Comparison of ENCODE assay signal across 17 cellular contexts in the genomic region with DNA sequence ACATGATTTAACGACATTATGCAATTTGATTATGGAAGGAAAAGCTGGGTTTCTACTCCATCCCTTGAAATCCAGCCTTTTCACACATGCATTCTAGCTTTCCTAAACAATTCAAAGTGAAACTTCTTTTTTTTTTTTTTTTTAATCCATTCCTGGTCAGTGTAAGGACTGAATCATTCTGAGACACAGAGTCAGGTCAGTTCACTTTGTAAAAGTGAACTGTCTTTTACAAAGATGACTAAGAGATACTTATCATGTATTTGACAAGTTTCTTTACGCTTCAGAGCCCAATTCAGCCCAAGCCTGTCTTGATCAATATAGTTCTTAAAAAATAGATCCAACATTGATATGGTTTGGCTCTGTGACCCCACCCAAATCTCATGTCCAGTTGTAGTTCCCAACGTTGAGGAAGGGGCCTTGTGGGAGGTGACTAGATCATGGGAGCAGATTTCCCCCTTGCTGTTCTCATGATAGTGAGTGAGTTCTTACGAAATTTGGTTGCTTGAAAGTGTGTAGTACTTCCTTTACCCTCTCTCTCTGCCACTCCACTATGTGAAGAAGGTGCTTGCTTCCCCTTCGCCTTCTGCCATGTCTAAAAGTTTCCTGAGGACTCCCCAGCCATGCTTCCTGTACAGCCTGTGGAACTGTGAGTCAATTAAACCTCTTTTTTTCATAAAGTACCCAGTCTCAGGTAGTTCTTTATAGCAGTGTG.
DNase-seq lines count a peak whose midpoint lies in the region; ATAC-seq lines count a peak whose summit lies in the region.
"Had no signal": no experiment of that assay in that cellular context is flagged by ENCODE, and none has a peak within 500 bp of the region (broad histone marks: within the 10 kb centered on the region; RNA-seq: fewer than 3 reads in every experiment).

No MANE protein-coding gene starts in this region.

- H3K4me1 Mint-ChIP-seq in activated T-helper 17 cell treated with anti-CD3 and anti-CD28 coated beads, Interleukin-2, amount 50 U/mL, for 72 hours: no peaks in the 10 kb centered on the region
- H3K4me1 Mint-ChIP-seq: stimulated activated naive CD8-positive, alpha-beta T cell treated with anti-CD3 and anti-CD28 coated beads, Interleukin-15, amount 100 ng/mL, for 72 hours had no signal

- H3K27ac Mint-ChIP-seq in activated T-helper 17 cell treated with anti-CD3 and anti-CD28 coated beads, Interleukin-2, amount 50 U/mL, for 72 hours: no peak overlapping the region

- peaks cover 6% of the 10 kb centered on the region for H3K27me3 Mint-ChIP-seq in activated T-helper 17 cell treated with anti-CD3 and anti-CD28 coated beads, Interleukin-2, amount 50 U/mL, for 72 hours
- H3K27me3 Mint-ChIP-seq: stimulated activated naive CD8-positive, alpha-beta T cell treated with anti-CD3 and anti-CD28 coated beads, Interleukin-15, amount 100 ng/mL, for 72 hours had no signal

- peak; percentile 63 for DNase-seq in EL
- DNase-seq in M059J (ENCODE audit: low read depth): peak; percentile 91
- DNase-seq in iris pigment epithelial cell (ENCODE audit: low read depth): peak; percentile 71
- DNase-seq in ecto neural progenitor cell (ENCODE audit: low spot score): no peak
- no peak for DNase-seq in NCI-H774 (lab: John Stamatoyannopoulos, UW)
- no peak for DNase-seq in activated CD4-positive, alpha-beta T cell treated with anti-CD3 and anti-CD28 coated beads for 1 hour
- DNase-seq: activated CD4-positive, alpha-beta T cell treated with anti-CD3 and anti-CD28 coated beads, Interleukin-2, amount 50 U/mL, for 4 hours; activated effector memory CD4-positive, alpha-beta T cell treated with anti-CD3 and anti-CD28 coated beads, Interleukin-2, amount 50 U/mL, for 16 hours; BE2C; DND-41; hippocampal formation; NCI-H1092 treated with DMSO at 0.1 percent for 48 hours; stimulated activated naive CD8-positive, alpha-beta T cell treated with anti-CD3 and anti-CD28 coated beads, Interleukin-15, amount 100 ng/mL, for 72 hours; T1000 had no signal

- no peak overlapping the region for H3K4me3 Mint-ChIP-seq in activated T-helper 17 cell treated with anti-CD3 and anti-CD28 coated beads, Interleukin-2, amount 50 U/mL, for 72 hours
- H3K4me3 Mint-ChIP-seq: stimulated activated naive CD8-positive, alpha-beta T cell treated with anti-CD3 and anti-CD28 coated beads, Interleukin-15, amount 100 ng/mL, for 72 hours had no signal

- peak; percentile 34 for ATAC-seq in activated T-helper 17 cell treated with anti-CD3 and anti-CD28 coated beads, Interleukin-2, amount 50 U/mL, for 72 hours (replicated peaks)
- no peak for ATAC-seq in HG02885 (IDR thresholded peaks at IDR 0.05; ENCODE audit: poor library complexity, unreplicated experiment)
- ATAC-seq: Panc1; stimulated activated naive CD8-positive, alpha-beta T cell treated with anti-CD3 and anti-CD28 coated beads, Interleukin-15, amount 100 ng/mL, for 72 hours had no signal

- H3K9me3 Mint-ChIP-seq in activated T-helper 17 cell treated with anti-CD3 and anti-CD28 coated beads, Interleukin-2, amount 50 U/mL, for 72 hours: no peaks in the 10 kb centered on the region
- H3K9me3 Mint-ChIP-seq: stimulated activated naive CD8-positive, alpha-beta T cell treated with anti-CD3 and anti-CD28 coated beads, Interleukin-15, amount 100 ng/mL, for 72 hours had no signal

- H3K36me3 Mint-ChIP-seq in activated T-helper 17 cell treated with anti-CD3 and anti-CD28 coated beads, Interleukin-2, amount 50 U/mL, for 72 hours (ENCODE audit: low read depth): no peaks in the 10 kb centered on the region

Comparison
In these comparisons a context has a peak if more than half of its experiments do, and no peak if none do; other contexts are left out.
1. DNase-seq: peak in EL (single experiment), M059J (single experiment) and iris pigment epithelial cell (single experiment); none in ecto neural progenitor cell (single experiment), NCI-H774 (single experiment) and activated CD4-positive, alpha-beta T cell treated with anti-CD3 and anti-CD28 coated beads for 1 hour (single experiment).